In the genomic region with DNA sequence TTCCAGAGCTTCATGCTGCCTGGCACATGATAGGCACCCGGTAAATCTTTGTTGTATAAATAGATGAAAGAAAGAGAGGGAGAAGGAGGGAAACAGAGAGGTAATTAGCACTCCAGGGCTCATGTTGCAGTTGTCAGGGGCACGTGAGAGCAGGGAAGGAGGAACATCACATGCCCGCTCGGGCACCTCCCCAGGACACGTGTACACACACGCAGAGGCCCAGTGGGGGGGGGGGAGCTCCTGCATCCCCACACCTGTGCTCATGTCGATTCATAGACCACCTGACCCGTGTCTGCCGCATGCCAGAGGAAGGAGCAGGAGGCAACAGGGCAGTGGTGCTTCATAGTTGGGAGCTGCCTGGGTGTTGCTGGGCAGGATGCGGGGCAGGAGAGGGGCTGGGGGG, we compare ENCODE assay signal across 13 cellular contexts. TPM values are rescaled to one million over a fixed set of nuclear protein-coding genes. Genes with fewer than 3 reads are reported as not detected.
A peak's percentile ranks its signal among the peaks of the same experiment; 100 is the strongest.
DNase-seq lines count a peak whose midpoint lies in the region; ATAC-seq and TF ChIP-seq lines count a peak whose summit lies in the region.
"Had no signal": no experiment of that assay in that cellular context is flagged by ENCODE, and none has a peak within 500 bp of the region (broad histone marks: within the 10 kb centered on the region; RNA-seq: fewer than 3 reads in every experiment).

No MANE protein-coding gene starts in this region.

- DNase-seq in DMS79 treated with DMSO at 0.1 percent for 48 hours (lab: John Stamatoyannopoulos, UW) (peak; percentile 32), DMS79 (lab: John Stamatoyannopoulos, UW) (no peak), adipocyte (ENCODE audit: low read depth) (no peak), lower lobe of right lung (peak; percentile 70), testis (peak; percentile 74), HAP-1 (ENCODE audit: low spot score in 2 of 2) (no peak), kidney glomerular epithelial cell (lab: John Stamatoyannopoulos, UW) (no peak)
- DNase-seq: 8988T, left lung, NCI-H1694 treated with DMSO at 0.1 percent for 48 hours had no signal

- in situ Hi-C loops in HAP-1 (cut with MboI; ENCODE audit: low sequenced_read_pairs) = no loop called here

- intact Hi-C loops in lower lobe of right lung (cut with DNase I) = no loop called here
- intact Hi-C loops in testis (cut with DNase I; ENCODE audit: low total_unique reads) = loop anchor here (1.0 to 5.0 kb wide), 2 partner anchors 200 to 222 kb away; partner anchors contain the start of gene ZBTB16

- no peak for TF ChIP-seq CTCF in lower lobe of right lung (IDR thresholded peaks at IDR 0.05)
- TF ChIP-seq CTCF in testis (IDR thresholded peaks at IDR 0.05) = no peak

- no peak for TF ChIP-seq POLR2A in testis (IDR thresholded peaks at IDR 0.05)

- no peaks in the 10 kb centered on the region for H3K9me3 ChIP-seq in adipocyte (ENCODE audit: control insufficient read depth, low read length)
- H3K9me3 ChIP-seq in lower lobe of right lung = no peaks in the 10 kb centered on the region
- H3K9me3 ChIP-seq in testis = no peaks in the 10 kb centered on the region
- no peaks in the 10 kb centered on the region for H3K9me3 ChIP-seq in HAP-1
- H3K9me3 ChIP-seq: left lung had no signal

- H3K4me3 ChIP-seq in adipocyte (ENCODE audit: low read length) (no peak overlapping the region), lower lobe of right lung (no peak overlapping the region), testis (no peak overlapping the region), HAP-1 (no peak overlapping the region)
- H3K4me3 ChIP-seq: left lung had no signal

- 53 to 63% methylated on average over 9 to 10 of the region's 10 CpGs for WGBS in testis, 2 donors

- peak overlapping the region; percentile 85 for H3K9ac ChIP-seq in adipocyte (ENCODE audit: low read length)

- no peaks in the 10 kb centered on the region for H3K27me3 ChIP-seq in adipocyte (replicated peaks; ENCODE audit: control insufficient read depth, insufficient read depth, low read length)
- no peaks in the 10 kb centered on the region for H3K27me3 ChIP-seq in lower lobe of right lung (ENCODE audit: low read depth)
- H3K27me3 ChIP-seq in testis = no peaks in the 10 kb centered on the region
- H3K27me3 ChIP-seq in HAP-1 (ENCODE audit: low read depth) = peaks cover 10% of the 10 kb centered on the region
- H3K27me3 ChIP-seq: left lung had no signal

- H3K27ac ChIP-seq in lower lobe of right lung (peak overlapping the region; percentile 42), testis (peak overlapping the region; percentile 75 to 77)

- H3K36me3 ChIP-seq in adipocyte (ENCODE audit: control insufficient read depth, insufficient read depth, low read length, severe bottlenecking) = peaks cover 26% of the 10 kb centered on the region
- H3K36me3 ChIP-seq in lower lobe of right lung = peaks cover 29% of the 10 kb centered on the region
- H3K36me3 ChIP-seq in testis (ENCODE audit: low read depth, missing control alignments) = no peaks in the 10 kb centered on the region
- no peaks in the 10 kb centered on the region for H3K36me3 ChIP-seq in HAP-1 (replicated peaks)

- ATAC-seq in lower lobe of right lung (peak in 1 of 2 donors; percentile 15), GM21528 (IDR thresholded peaks at IDR 0.05; ENCODE audit: low FRiP score, unreplicated experiment) (no peak)
- ATAC-seq: HCT116 had no signal

- H3K4me1 ChIP-seq in adipocyte (ENCODE audit: control insufficient read depth, insufficient read depth, low read length) (peaks cover 75% of the 10 kb centered on the region), lower lobe of right lung (peaks cover 62% of the 10 kb centered on the region), testis (peaks cover 36% of the 10 kb centered on the region), HAP-1 (no peaks in the 10 kb centered on the region)

RNA-seq across cellular contexts. Expression of gene NNMT, which starts 37.1 kb away (rescaled TPM):
- total RNA-seq in lower lobe of right lung = 162 TPM
- 10 to 100 TPM; 10.6 to 28.7 TPM for total RNA-seq in testis
- 38.8 TPM for polyA plus RNA-seq in testis (ENCODE audit: insufficient read depth, low read depth, low replicate concordance)
- total RNA-seq: activated CD8-positive, alpha-beta memory T cell treated with anti-CD3 and anti-CD28 coated beads for 36 hours had no signal

Comparison
In these comparisons a context has a peak if more than half of its experiments do, and no peak if none do; other contexts are left out.
1. DNase-seq: peak in DMS79 treated with DMSO at 0.1 percent for 48 hours (single experiment), lower lobe of right lung (single experiment) and testis (single experiment); none in DMS79 (single experiment), adipocyte (single experiment), HAP-1 (0 of 2) and kidney glomerular epithelial cell (single experiment).